8 cellular contexts compared by ENCODE assay signal in the genomic region with DNA sequence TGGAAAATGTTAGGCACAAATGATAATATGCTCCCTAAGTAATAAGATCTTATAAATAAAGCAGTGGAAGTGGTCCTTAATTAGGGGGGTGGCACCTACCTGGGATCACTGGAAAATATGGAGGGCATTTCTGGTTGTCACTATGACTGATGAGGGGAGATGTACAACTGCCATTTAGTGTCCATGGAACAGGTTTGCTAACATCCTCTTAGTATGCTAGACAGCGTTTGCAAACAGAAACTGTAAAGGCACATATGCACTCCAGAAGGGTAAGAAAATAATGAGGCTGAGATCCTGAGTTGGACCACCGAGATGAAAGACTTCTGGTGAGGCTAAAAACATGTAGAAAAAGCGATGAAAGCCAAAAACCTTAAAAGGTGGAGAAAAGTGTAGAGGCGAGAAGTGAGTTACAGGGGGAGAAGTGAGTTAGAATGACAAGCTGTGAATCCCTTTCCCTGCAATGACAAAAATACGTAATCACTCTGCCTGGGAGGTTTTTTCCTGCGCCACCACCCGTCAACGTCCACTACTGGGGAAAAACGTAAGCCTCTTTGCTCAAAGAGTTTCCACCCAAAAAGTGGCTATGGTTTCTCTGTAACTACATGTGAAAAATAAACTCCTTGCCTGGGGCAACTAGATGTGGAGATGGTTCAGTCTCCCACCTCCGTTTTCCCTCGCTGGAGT. TPM values are rescaled to one million over a fixed set of nuclear protein-coding genes. Genes with fewer than 3 reads are reported as not detected.
DNase-seq lines count a peak whose midpoint lies in the region; ATAC-seq and TF ChIP-seq lines count a peak whose summit lies in the region.

No MANE protein-coding gene starts in this region.

- peak; percentile 3 for ATAC-seq in CD4-positive, alpha-beta T cell (ENCODE audit: poor library complexity)
- ATAC-seq in GM21367 (IDR thresholded peaks at IDR 0.05; ENCODE audit: unreplicated experiment) (peak; percentile 2), left lobe of liver (peak; percentile 33)

- H3K27ac Mint-ChIP-seq in CD4-positive, alpha-beta T cell = peak overlapping the region; percentile 99
- peak overlapping the region; percentile 98 for H3K27ac Mint-ChIP-seq in MCF 10A (ENCODE audit: low read depth, unreplicated experiment)

- H3K4me3 Mint-ChIP-seq in CD4-positive, alpha-beta T cell = peak overlapping the region; percentile 97
- H3K4me3 Mint-ChIP-seq in MCF 10A (ENCODE audit: unreplicated experiment) = peak overlapping the region; percentile 89

- no peaks in the 10 kb centered on the region for H3K9me3 ChIP-seq in CD4-positive, alpha-beta T cell (ENCODE audit: control insufficient read depth, low read length)
- H3K9me3 ChIP-seq in suprapubic skin = no peaks in the 10 kb centered on the region

- H3K27ac ChIP-seq in CD4-positive, alpha-beta T cell (ENCODE audit: low read depth, low read length) = peak overlapping the region; percentile 86
- peak overlapping the region; percentile 94 for H3K27ac ChIP-seq in suprapubic skin

- no peak for TF ChIP-seq POLR2A in NB4 (IDR thresholded peaks at IDR 0.05; ENCODE audit: extremely low read depth, insufficient read length)
- no peak for TF ChIP-seq POLR2A in suprapubic skin (IDR thresholded peaks at IDR 0.05)

- peaks cover 56% of the 10 kb centered on the region for H3K4me1 Mint-ChIP-seq in CD4-positive, alpha-beta T cell (ENCODE audit: low read depth)
- peaks cover 29% of the 10 kb centered on the region for H3K4me1 Mint-ChIP-seq in MCF 10A (ENCODE audit: insufficient read depth, unreplicated experiment)

- peak overlapping the region; percentile 93 for H3K4me3 ChIP-seq in NB4 (ENCODE audit: low read depth, low read length)
- peak overlapping the region; percentile 97 for H3K4me3 ChIP-seq in suprapubic skin

- intact Hi-C loops in CD4-positive, alpha-beta T cell (cut with DNase I, micrococcal nuclease) = loop anchor here (1.0 to 10.0 kb wide), 9 partner anchors 68 to 990 kb away; a partner anchor contains a TSS
- intact Hi-C loops in MCF 10A (cut with micrococcal nuclease) = loop anchor here (1.0 to 10.0 kb wide), 3 partner anchors 113 to 360 kb away; a partner anchor contains a TSS

- WGBS in suprapubic skin = 2% methylated on average over 11 of the region's 11 CpGs

- BruUV-seq in MCF 10A (replicated peaks; lab: Mats Ljungman, UMichigan) = no TSS peak

- TF ChIP-seq EP300 in suprapubic skin (IDR thresholded peaks at IDR 0.05) = no peak

- H3K36me3 ChIP-seq in suprapubic skin = peaks cover 7% of the 10 kb centered on the region

- POLR2A ChIA-PET in CD4-positive, alpha-beta T cell (lab: Charles Lee) = interaction anchor here (0.7 to 3.4 kb wide), 12 partner anchors 10 to 1899 kb away, joined by 3 to 47 read pairs (median 7); a partner anchor contains a TSS
- POLR2A ChIA-PET in MCF 10A (lab: Yijun Ruan, JAX) = interaction anchor here (0.6 to 9.7 kb wide), 21 partner anchors 10 to 1027 kb away, joined by 3 to 84 read pairs (median 4); a partner anchor contains a TSS

- H3K27me3 Mint-ChIP-seq in CD4-positive, alpha-beta T cell = no peaks in the 10 kb centered on the region
- H3K27me3 Mint-ChIP-seq in MCF 10A (ENCODE audit: insufficient read depth, unreplicated experiment) = no peaks in the 10 kb centered on the region

- DNase-seq in CD4-positive, alpha-beta T cell = peak in 1 of 10 experiments; percentile 2
- peak; percentile 61 for DNase-seq in NB4 (ENCODE audit: low read depth)
- no peak for DNase-seq in MCF 10A (ENCODE audit: unreplicated experiment)
- DNase-seq in left lobe of liver (ENCODE audit: low spot score) = no peak
- DNase-seq in suprapubic skin (ENCODE audit: low spot score in 2 of 2) = no peak
- DNase-seq in stimulated activated CD4-positive, alpha-beta T cell treated with anti-CD3 and anti-CD28 coated beads, Interleukin-2, amount 100 ng/mL, for 48 hours = no peak
- no peak for DNase-seq in NCI-H510A treated with DMSO at 0.1 percent for 48 hours (lab: John Stamatoyannopoulos, UW)

- TF ChIP-seq CTCF in CD4-positive, alpha-beta T cell (IDR thresholded peaks at IDR 0.05) = no peak
- TF ChIP-seq CTCF in NB4 (IDR thresholded peaks at IDR 0.05; ENCODE audit: low read depth, low read length) = no peak
- no peak for TF ChIP-seq CTCF in MCF 10A (IDR thresholded peaks at IDR 0.05; ENCODE audit: unreplicated experiment)
- TF ChIP-seq CTCF in suprapubic skin (IDR thresholded peaks at IDR 0.05) = no peak

- H3K36me3 Mint-ChIP-seq in CD4-positive, alpha-beta T cell (ENCODE audit: low read depth) = peaks cover 48% of the 10 kb centered on the region
- H3K36me3 Mint-ChIP-seq in MCF 10A (ENCODE audit: insufficient read depth, unreplicated experiment) = peaks cover 29% of the 10 kb centered on the region

- CTCF ChIA-PET in CD4-positive, alpha-beta T cell (lab: Charles Lee) = interaction anchor here (1.3 to 1.9 kb wide), 4 partner anchors 16 to 202 kb away, joined by 4 to 7 read pairs (median 6); a partner anchor contains a TSS
- CTCF ChIA-PET in MCF 10A (lab: Yijun Ruan, JAX) = interaction anchor here (0.6 to 2.8 kb wide), 5 partner anchors 10 to 762 kb away, joined by 3 to 13 read pairs (median 3); a partner anchor contains a TSS

- no peaks in the 10 kb centered on the region for H3K9me3 Mint-ChIP-seq in CD4-positive, alpha-beta T cell
- no peaks in the 10 kb centered on the region for H3K9me3 Mint-ChIP-seq in MCF 10A (ENCODE audit: unreplicated experiment)

- H3K27me3 ChIP-seq in CD4-positive, alpha-beta T cell (ENCODE audit: control insufficient read depth, insufficient read depth, low read length) = no peaks in the 10 kb centered on the region
- H3K27me3 ChIP-seq in suprapubic skin = no peaks in the 10 kb centered on the region

- H3K4me1 ChIP-seq in suprapubic skin = peaks cover 35% of the 10 kb centered on the region

RNA-seq across cellular contexts. Expression of a gene that starts 0.8 kb away (rescaled TPM):
- 10 to 100 TPM; 28.6 to 28.7 TPM for total RNA-seq in CD4-positive, alpha-beta T cell
- total RNA-seq in MCF 10A (2022) (38.9 and 41.3 TPM in 2 replicates), left lobe of liver (16.8 TPM), suprapubic skin (100 to 1,000 TPM in 1 of 4 donors, 10 to 100 TPM in 3; 46.8 to 102 (median 60.1) TPM)

RNA-seq across cellular contexts. Expression of a gene that starts 0.8 kb away (rescaled TPM):
- 10 to 100 TPM; 60.0 to 66.9 TPM for total RNA-seq in CD4-positive, alpha-beta T cell
- total RNA-seq in MCF 10A (2022) (33.0 and 40.1 TPM in 2 replicates), left lobe of liver (13.1 TPM), suprapubic skin (10 to 100 TPM; 34.1 to 66.1 (median 58.2) TPM)
